In genomic region chr16:85344502-85345128, GRCh38 we compare ENCODE assay signal across 29 cellular contexts.
"Had no signal": no experiment of that assay in that cellular context is flagged by ENCODE, and none has a peak within 500 bp of the region (broad histone marks: within the 10 kb centered on the region; RNA-seq: fewer than 3 reads in every experiment).

No MANE protein-coding gene starts in this region.

- H3K9me3 ChIP-seq: ascending aorta, MG63 had no signal

- H3K36me3 ChIP-seq: ascending aorta, MG63 had no signal

- H3K36me3 Mint-ChIP-seq: activated naive CD4-positive, alpha-beta T cell treated with anti-CD3 and anti-CD28 coated beads, Interleukin-2, amount 50 U/mL, for 24 hours; activated naive CD8-positive, alpha-beta T cell treated with anti-CD3 and anti-CD28 coated beads, Interleukin-2, amount 10 ng/mL, durations not matched to agents 7 days and 5 days; IgD-negative memory B cell had no signal

- H3K4me3 Mint-ChIP-seq: activated CD4-positive, alpha-beta T cell treated with anti-CD3 and anti-CD28 coated beads, Interleukin-2, amount 10 ng/mL, durations not matched to agents 24 days and 14 days; activated CD8-positive, alpha-beta T cell treated with anti-CD3 and anti-CD28 coated beads for 36 hours; activated naive CD4-positive, alpha-beta T cell treated with anti-CD3 and anti-CD28 coated beads, Interleukin-2, amount 50 U/mL, for 24 hours; activated naive CD8-positive, alpha-beta T cell treated with anti-CD3 and anti-CD28 coated beads, Interleukin-2, amount 10 ng/mL, durations not matched to agents 7 days and 5 days; IgD-negative memory B cell had no signal

- H3K4me3 ChIP-seq: ascending aorta, MG63 had no signal

- H3K27ac ChIP-seq: ascending aorta, RWPE1 had no signal

- ATAC-seq: activated CD8-positive, alpha-beta T cell treated with anti-CD3 and anti-CD28 coated beads for 36 hours; PC-3 had no signal

- H3K27me3 ChIP-seq: ascending aorta, MG63 had no signal

- H3K4me1 ChIP-seq: ascending aorta had no signal

- H3K4me1 Mint-ChIP-seq: activated CD4-positive, alpha-beta T cell treated with anti-CD3 and anti-CD28 coated beads, Interleukin-2, amount 10 ng/mL, durations not matched to agents 24 days and 14 days; activated naive CD4-positive, alpha-beta T cell treated with anti-CD3 and anti-CD28 coated beads, Interleukin-2, amount 50 U/mL, for 24 hours; activated naive CD8-positive, alpha-beta T cell treated with anti-CD3 and anti-CD28 coated beads, Interleukin-2, amount 10 ng/mL, durations not matched to agents 7 days and 5 days; IgD-negative memory B cell had no signal

- DNase-seq: activated CD4-positive, alpha-beta T cell treated with anti-CD3 and anti-CD28 coated beads, Interleukin-2, amount 10 ng/mL, durations not matched to agents 24 days and 14 days; activated CD4-positive, alpha-beta T cell treated with anti-CD3 and anti-CD28 coated beads, Interleukin-2, amount 50 U/mL, for 4 hours; activated CD8-positive, alpha-beta T cell treated with anti-CD3 and anti-CD28 coated beads for 36 hours; activated gamma-delta T cell; activated naive CD4-positive, alpha-beta T cell treated with Interleukin-2 at 50 U/mL for 16 hours; activated naive CD8-positive, alpha-beta T cell treated with anti-CD3 and anti-CD28 coated beads, Interleukin-2, amount 10 ng/mL, durations not matched to agents 7 days and 5 days; activated T-cell treated with anti-CD3 and anti-CD28 coated beads, Interleukin-2, amount 50 U/mL, for 1 hour; amygdala; Kasumi-1; KG1; MG63; NCI-H1048; NCI-H1436 treated with DMSO at 0.1 percent for 48 hours; NCI-H187 treated with DMSO at 0.1 percent for 48 hours; NCI-H2081; NCI-H345; NCI-H526; NCI-H774; PC-3; Right ventricle myocardium superior; SW 1271; T-helper 1 cell; T1000 had no signal

- H3K27me3 Mint-ChIP-seq: activated CD4-positive, alpha-beta T cell treated with anti-CD3 and anti-CD28 coated beads, Interleukin-2, amount 10 ng/mL, durations not matched to agents 24 days and 14 days; activated naive CD4-positive, alpha-beta T cell treated with anti-CD3 and anti-CD28 coated beads, Interleukin-2, amount 50 U/mL, for 24 hours; activated naive CD8-positive, alpha-beta T cell treated with anti-CD3 and anti-CD28 coated beads, Interleukin-2, amount 10 ng/mL, durations not matched to agents 7 days and 5 days had no signal

- H3K27ac Mint-ChIP-seq: activated CD4-positive, alpha-beta T cell treated with anti-CD3 and anti-CD28 coated beads, Interleukin-2, amount 10 ng/mL, durations not matched to agents 24 days and 14 days; activated CD8-positive, alpha-beta T cell treated with anti-CD3 and anti-CD28 coated beads for 36 hours; activated naive CD4-positive, alpha-beta T cell treated with anti-CD3 and anti-CD28 coated beads, Interleukin-2, amount 50 U/mL, for 24 hours; activated naive CD8-positive, alpha-beta T cell treated with anti-CD3 and anti-CD28 coated beads, Interleukin-2, amount 10 ng/mL, durations not matched to agents 7 days and 5 days; activated T-helper 2 cell treated with anti-CD3 and anti-CD28 coated beads, Interferon-gamma antibody, Interleukin-2, Interleukin-4, amounts not matched to agents 10 μg/mL and 5 μg/mL and 100 μg/mL, durations not matched to agents 14 hours and 24 hours and 36 hours had no signal

- FAIRE-seq: RCC 7860 had no signal
